In the genomic region with DNA sequence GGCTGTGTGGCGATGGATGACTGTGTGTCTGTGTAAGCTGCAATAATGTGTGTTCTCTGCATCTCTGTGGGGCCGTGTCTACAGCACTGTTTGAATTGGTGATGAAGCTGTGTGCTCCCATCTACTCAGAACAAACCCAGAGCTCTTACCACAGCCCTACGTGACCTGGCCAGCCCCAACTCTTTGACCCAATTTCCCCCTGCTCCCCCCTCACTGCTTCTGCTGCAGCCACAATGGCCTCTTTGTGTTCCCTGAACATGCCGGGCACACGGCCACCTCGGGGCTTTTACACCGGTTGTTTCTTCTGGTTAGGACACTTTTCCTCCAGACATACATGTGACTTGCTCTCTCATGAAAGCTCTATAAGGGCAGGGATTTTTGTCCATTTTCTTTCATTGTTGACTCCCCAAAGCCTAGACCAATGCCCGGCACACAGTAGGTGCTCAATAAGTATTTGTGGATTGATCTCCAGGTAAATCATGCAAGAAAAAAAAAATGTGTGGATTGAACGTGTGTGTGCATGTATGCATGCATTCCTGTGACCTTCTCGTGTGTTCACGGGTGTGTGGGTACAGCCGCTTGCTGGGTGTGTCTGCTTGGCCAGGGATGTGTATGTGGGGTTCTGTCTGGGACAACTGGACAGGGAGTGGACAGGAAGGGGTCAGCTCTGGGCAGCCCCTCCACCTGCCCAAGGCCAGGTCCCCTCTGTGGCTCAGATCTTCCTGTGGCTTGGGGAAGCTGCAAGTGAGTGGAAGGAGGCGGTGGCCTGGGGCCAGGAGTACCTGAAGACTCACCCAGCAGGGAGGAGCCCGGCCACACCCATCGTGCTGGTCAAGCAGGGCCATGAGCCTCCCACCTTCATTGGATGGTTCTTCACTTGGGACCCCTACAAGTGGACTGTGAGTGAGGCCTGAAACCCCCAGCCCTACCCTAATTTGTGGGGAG, we compare ENCODE assay signal across 1 cellular context.
A peak's percentile ranks its signal among the peaks of the same experiment; 100 is the strongest.
TF ChIP-seq lines count a peak whose summit lies in the region.

No MANE protein-coding gene starts in this region.

TF ChIP-seq in HepG2, 621 proteins besides CTCF, POLR2A, EP300 and RAD21 (continued from another document and continues in another):
- TF ChIP-seq, protein P1, sequence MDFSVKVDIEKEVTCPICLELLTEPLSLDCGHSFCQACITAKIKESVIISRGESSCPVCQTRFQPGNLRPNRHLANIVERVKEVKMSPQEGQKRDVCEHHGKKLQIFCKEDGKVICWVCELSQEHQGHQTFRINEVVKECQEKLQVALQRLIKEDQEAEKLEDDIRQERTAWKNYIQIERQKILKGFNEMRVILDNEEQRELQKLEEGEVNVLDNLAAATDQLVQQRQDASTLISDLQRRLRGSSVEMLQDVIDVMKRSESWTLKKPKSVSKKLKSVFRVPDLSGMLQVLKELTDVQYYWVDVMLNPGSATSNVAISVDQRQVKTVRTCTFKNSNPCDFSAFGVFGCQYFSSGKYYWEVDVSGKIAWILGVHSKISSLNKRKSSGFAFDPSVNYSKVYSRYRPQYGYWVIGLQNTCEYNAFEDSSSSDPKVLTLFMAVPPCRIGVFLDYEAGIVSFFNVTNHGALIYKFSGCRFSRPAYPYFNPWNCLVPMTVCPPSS (IDR thresholded peaks at IDR 0.05): no peak
- TF ChIP-seq ZSCAN22 (CRISPR knock-in tag; IDR thresholded peaks at IDR 0.05) (no peak), MTERF4 (CRISPR knock-in tag; IDR thresholded peaks at IDR 0.05) (no peak), NRL (CRISPR knock-in tag; IDR thresholded peaks at IDR 0.05; ENCODE audit: borderline replicate concordance) (no peak), THAP8 (CRISPR knock-in tag; IDR thresholded peaks at IDR 0.05; ENCODE audit: borderline replicate concordance) (no peak), BORCS8-MEF2B (CRISPR knock-in tag; IDR thresholded peaks at IDR 0.05) (no peak), SYNCRIP (IDR thresholded peaks at IDR 0.05; ENCODE audit: insufficient read depth, low read depth, low read length) (no peak), TBX3 (IDR thresholded peaks at IDR 0.05; ENCODE audit: borderline replicate concordance) (no peak), EZH2 (conservative IDR thresholded peaks at IDR 0.05; ENCODE audit: low read depth, low read length) (no peak), ARID4A (CRISPR knock-in tag; IDR thresholded peaks at IDR 0.05; ENCODE audit: borderline replicate concordance) (no peak), MAZ (IDR thresholded peaks at IDR 0.05; ENCODE audit: borderline replicate concordance, low read depth, low read length) (no peak), MAZ (CRISPR knock-in tag; IDR thresholded peaks at IDR 0.05; ENCODE audit: low read depth) (0 out of 2 replicates have a peak, but pooled peaks have one; percentile 7), BRCA1 (CRISPR knock-in tag; IDR thresholded peaks at IDR 0.05) (peak; percentile 52; the same call in 1 of the 2 replicates), DNMT3B (CRISPR knock-in tag; conservative IDR thresholded peaks at IDR 0.05) (no peak), CBFB (CRISPR knock-in tag; IDR thresholded peaks at IDR 0.05) (no peak), ZNF362 (CRISPR knock-in tag; IDR thresholded peaks at IDR 0.05; ENCODE audit: borderline replicate concordance) (no peak; the same call in 1 of the 2 replicates), KDM2A (CRISPR knock-in tag; IDR thresholded peaks at IDR 0.05; ENCODE audit: borderline replicate concordance, low read depth) (no peak), ZNF343 (CRISPR knock-in tag; IDR thresholded peaks at IDR 0.05) (0 out of 2 replicates have a peak, but pooled peaks have one; percentile 26), ZNF101 (CRISPR knock-in tag; IDR thresholded peaks at IDR 0.05; ENCODE audit: borderline replicate concordance, low read depth) (no peak), ZSCAN21 (CRISPR knock-in tag; IDR thresholded peaks at IDR 0.05; ENCODE audit: borderline replicate concordance) (no peak), ZNF441 (CRISPR knock-in tag; IDR thresholded peaks at IDR 0.05; ENCODE audit: borderline replicate concordance) (no peak), GZF1 (CRISPR knock-in tag; IDR thresholded peaks at IDR 0.05) (no peak), ASH2L (IDR thresholded peaks at IDR 0.05; ENCODE audit: insufficient read length, low read depth, low read length) (no peak), PAF1 (CRISPR knock-in tag; IDR thresholded peaks at IDR 0.05) (no peak), SPEN (CRISPR knock-in tag; IDR thresholded peaks at IDR 0.05; ENCODE audit: low read depth) (0 out of 2 replicates have a peak, but pooled peaks have one; percentile 1), RBM22 (optimal IDR thresholded peaks at IDR 0.05; ENCODE audit: low read length) (no peak), ZBTB20 (CRISPR knock-in tag; IDR thresholded peaks at IDR 0.05; ENCODE audit: borderline replicate concordance, low read depth) (no peak), NCOR1 (IDR thresholded peaks at IDR 0.05; ENCODE audit: borderline replicate concordance, low read length) (no peak), PTBP1 (IDR thresholded peaks at IDR 0.05; ENCODE audit: low read depth, low read length, poor library complexity, severe bottlenecking) (no peak), UBTF (CRISPR knock-in tag; IDR thresholded peaks at IDR 0.05) (no peak), ZNF207 (IDR thresholded peaks at IDR 0.05; ENCODE audit: borderline replicate concordance) (no peak), ZNF773 (CRISPR knock-in tag; IDR thresholded peaks at IDR 0.05; ENCODE audit: borderline replicate concordance) (no peak), ZKSCAN8 (CRISPR knock-in tag; IDR thresholded peaks at IDR 0.05; ENCODE audit: borderline replicate concordance) (no peak)
- TF ChIP-seq, protein P2, sequence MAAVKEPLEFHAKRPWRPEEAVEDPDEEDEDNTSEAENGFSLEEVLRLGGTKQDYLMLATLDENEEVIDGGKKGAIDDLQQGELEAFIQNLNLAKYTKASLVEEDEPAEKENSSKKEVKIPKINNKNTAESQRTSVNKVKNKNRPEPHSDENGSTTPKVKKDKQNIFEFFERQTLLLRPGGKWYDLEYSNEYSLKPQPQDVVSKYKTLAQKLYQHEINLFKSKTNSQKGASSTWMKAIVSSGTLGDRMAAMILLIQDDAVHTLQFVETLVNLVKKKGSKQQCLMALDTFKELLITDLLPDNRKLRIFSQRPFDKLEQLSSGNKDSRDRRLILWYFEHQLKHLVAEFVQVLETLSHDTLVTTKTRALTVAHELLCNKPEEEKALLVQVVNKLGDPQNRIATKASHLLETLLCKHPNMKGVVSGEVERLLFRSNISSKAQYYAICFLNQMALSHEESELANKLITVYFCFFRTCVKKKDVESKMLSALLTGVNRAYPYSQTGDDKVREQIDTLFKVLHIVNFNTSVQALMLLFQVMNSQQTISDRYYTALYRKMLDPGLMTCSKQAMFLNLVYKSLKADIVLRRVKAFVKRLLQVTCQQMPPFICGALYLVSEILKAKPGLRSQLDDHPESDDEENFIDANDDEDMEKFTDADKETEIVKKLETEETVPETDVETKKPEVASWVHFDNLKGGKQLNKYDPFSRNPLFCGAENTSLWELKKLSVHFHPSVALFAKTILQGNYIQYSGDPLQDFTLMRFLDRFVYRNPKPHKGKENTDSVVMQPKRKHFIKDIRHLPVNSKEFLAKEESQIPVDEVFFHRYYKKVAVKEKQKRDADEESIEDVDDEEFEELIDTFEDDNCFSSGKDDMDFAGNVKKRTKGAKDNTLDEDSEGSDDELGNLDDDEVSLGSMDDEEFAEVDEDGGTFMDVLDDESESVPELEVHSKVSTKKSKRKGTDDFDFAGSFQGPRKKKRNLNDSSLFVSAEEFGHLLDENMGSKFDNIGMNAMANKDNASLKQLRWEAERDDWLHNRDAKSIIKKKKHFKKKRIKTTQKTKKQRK (IDR thresholded peaks at IDR 0.05; ENCODE audit: low read length): no peak
- TF ChIP-seq, protein P3, sequence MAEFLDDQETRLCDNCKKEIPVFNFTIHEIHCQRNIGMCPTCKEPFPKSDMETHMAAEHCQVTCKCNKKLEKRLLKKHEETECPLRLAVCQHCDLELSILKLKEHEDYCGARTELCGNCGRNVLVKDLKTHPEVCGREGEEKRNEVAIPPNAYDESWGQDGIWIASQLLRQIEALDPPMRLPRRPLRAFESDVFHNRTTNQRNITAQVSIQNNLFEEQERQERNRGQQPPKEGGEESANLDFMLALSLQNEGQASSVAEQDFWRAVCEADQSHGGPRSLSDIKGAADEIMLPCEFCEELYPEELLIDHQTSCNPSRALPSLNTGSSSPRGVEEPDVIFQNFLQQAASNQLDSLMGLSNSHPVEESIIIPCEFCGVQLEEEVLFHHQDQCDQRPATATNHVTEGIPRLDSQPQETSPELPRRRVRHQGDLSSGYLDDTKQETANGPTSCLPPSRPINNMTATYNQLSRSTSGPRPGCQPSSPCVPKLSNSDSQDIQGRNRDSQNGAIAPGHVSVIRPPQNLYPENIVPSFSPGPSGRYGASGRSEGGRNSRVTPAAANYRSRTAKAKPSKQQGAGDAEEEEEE (CRISPR knock-in tag; IDR thresholded peaks at IDR 0.05; ENCODE audit: borderline replicate concordance): no peak
- TF ChIP-seq, protein P4, sequence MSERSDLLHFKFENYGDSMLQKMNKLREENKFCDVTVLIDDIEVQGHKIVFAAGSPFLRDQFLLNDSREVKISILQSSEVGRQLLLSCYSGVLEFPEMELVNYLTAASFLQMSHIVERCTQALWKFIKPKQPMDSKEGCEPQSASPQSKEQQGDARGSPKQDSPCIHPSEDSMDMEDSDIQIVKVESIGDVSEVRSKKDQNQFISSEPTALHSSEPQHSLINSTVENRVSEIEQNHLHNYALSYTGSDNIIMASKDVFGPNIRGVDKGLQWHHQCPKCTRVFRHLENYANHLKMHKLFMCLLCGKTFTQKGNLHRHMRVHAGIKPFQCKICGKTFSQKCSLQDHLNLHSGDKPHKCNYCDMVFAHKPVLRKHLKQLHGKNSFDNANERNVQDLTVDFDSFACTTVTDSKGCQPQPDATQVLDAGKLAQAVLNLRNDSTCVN (CRISPR knock-in tag; IDR thresholded peaks at IDR 0.05; ENCODE audit: borderline replicate concordance): no peak
- TF ChIP-seq, protein P5, sequence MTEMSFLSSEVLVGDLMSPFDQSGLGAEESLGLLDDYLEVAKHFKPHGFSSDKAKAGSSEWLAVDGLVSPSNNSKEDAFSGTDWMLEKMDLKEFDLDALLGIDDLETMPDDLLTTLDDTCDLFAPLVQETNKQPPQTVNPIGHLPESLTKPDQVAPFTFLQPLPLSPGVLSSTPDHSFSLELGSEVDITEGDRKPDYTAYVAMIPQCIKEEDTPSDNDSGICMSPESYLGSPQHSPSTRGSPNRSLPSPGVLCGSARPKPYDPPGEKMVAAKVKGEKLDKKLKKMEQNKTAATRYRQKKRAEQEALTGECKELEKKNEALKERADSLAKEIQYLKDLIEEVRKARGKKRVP (CRISPR knock-in tag; IDR thresholded peaks at IDR 0.05): no peak
